ENCODE assay signal across 22 cellular contexts in genomic region chr4:80126435-80126834, GRCh38. TPM values are rescaled to one million over a fixed set of nuclear protein-coding genes. Genes with fewer than 3 reads are reported as not detected.
DNase-seq lines count a peak whose midpoint lies in the region; ATAC-seq lines count a peak whose summit lies in the region.
"Had no signal": no experiment of that assay in that cellular context is flagged by ENCODE, and none has a peak within 500 bp of the region (broad histone marks: within the 10 kb centered on the region; RNA-seq: fewer than 3 reads in every experiment).

No MANE protein-coding gene starts in this region.

- POLR2A ChIA-PET in CD8-positive, alpha-beta memory T cell (lab: Charles Lee), result interaction anchor here (1.1 to 2.6 kb wide), 7 partner anchors 13 to 76 kb away, joined by 3 to 34 read pairs (median 6); partner anchors contain the start of gene ANTXR2

- H3K36me3 ChIP-seq in CD8-positive, alpha-beta memory T cell (ENCODE audit: insufficient read depth, low read length), result no peaks in the 10 kb centered on the region
- H3K36me3 ChIP-seq: upper lobe of left lung had no signal

- H3K4me1 Mint-ChIP-seq in T-helper 1 cell treated with Interleukin-12 subunit alpha and Interleukin-12 subunit beta and Interleukin-4 antibody, amounts not matched to agents 30 μg/mL and 1 μg/mL, for 36 hours (ENCODE audit: low read depth), result peaks cover 54% of the 10 kb centered on the region
- H3K4me1 Mint-ChIP-seq in CD8-positive, alpha-beta memory T cell, result peaks cover 48 to 60% (median 53%) of the 10 kb centered on the region in 3 donors
- H3K4me1 Mint-ChIP-seq in T-helper 17 cell, result peaks cover 44% of the 10 kb centered on the region
- H3K4me1 Mint-ChIP-seq: mesothelial cell of epicardium had no signal

- H3K4me3 Mint-ChIP-seq in T-helper 1 cell treated with Interleukin-12 subunit alpha and Interleukin-12 subunit beta and Interleukin-4 antibody, amounts not matched to agents 30 μg/mL and 1 μg/mL, for 36 hours, result peak overlapping the region; percentile 67
- peak overlapping the region in 4 of 7 donors; percentile 40 to 71 (median 48) for H3K4me3 Mint-ChIP-seq in CD8-positive, alpha-beta memory T cell
- H3K4me3 Mint-ChIP-seq in T-helper 17 cell, result no peak overlapping the region
- H3K4me3 Mint-ChIP-seq: mesothelial cell of epicardium; stimulated activated naive B cell treated with anti-CD40 and anti-IgM and Interleukin-4, amounts not matched to agents 10 μg/mL and 1 μg/mL and 100 μg/mL, for 72 hours had no signal

- DNase-seq in T-helper 1 cell (no peak), T-helper 17 cell (no peak), epithelial cell of prostate (ENCODE audit: low read depth, low spot score) (no peak)
- no peak for DNase-seq in CD8-positive, alpha-beta memory T cell
- DNase-seq: 8988T; activated CD4-positive, alpha-beta T cell treated with anti-CD3 and anti-CD28 coated beads for 1 hour; HCEC 1CT; kidney; MM.1S; NCI-H2029; NCI-H510A; SHP77 treated with DMSO at 0.1 percent for 48 hours; stimulated activated CD4-positive, alpha-beta T cell treated with anti-CD3 and anti-CD28 coated beads, Interleukin-12 subunit alpha, Interleukin-12 subunit beta, amount 100 ng/mL, for 4 hours; stimulated activated naive B cell treated with anti-CD40 and anti-IgM and Interleukin-4, amounts not matched to agents 10 μg/mL and 1 μg/mL and 100 μg/mL, for 72 hours; T-helper 9 cell; upper lobe of left lung had no signal

- H3K9me3 ChIP-seq in CD8-positive, alpha-beta memory T cell (ENCODE audit: low read length), result no peaks in the 10 kb centered on the region
- no peaks in the 10 kb centered on the region for H3K9me3 ChIP-seq in T-helper 17 cell (ENCODE audit: control insufficient read depth, low read length, poor library complexity, severe bottlenecking)
- H3K9me3 ChIP-seq: upper lobe of left lung had no signal

- ATAC-seq in T-helper 17 cell, result no peak
- ATAC-seq in HG03565 (IDR thresholded peaks at IDR 0.05; ENCODE audit: unreplicated experiment), result no peak
- ATAC-seq in GM18861 (IDR thresholded peaks at IDR 0.05; ENCODE audit: unreplicated experiment), result no peak
- no peak for ATAC-seq in GM18519 (IDR thresholded peaks at IDR 0.05; ENCODE audit: low FRiP score, unreplicated experiment)

- H3K27ac Mint-ChIP-seq in T-helper 1 cell treated with Interleukin-12 subunit alpha and Interleukin-12 subunit beta and Interleukin-4 antibody, amounts not matched to agents 30 μg/mL and 1 μg/mL, for 36 hours, result peak overlapping the region; percentile 90
- peak overlapping the region; percentile 78 to 95 (median 90) for H3K27ac Mint-ChIP-seq in CD8-positive, alpha-beta memory T cell
- peak overlapping the region; percentile 96 for H3K27ac Mint-ChIP-seq in T-helper 17 cell
- H3K27ac Mint-ChIP-seq: mesothelial cell of epicardium; stimulated activated naive B cell treated with anti-CD40 and anti-IgM and Interleukin-4, amounts not matched to agents 10 μg/mL and 1 μg/mL and 100 μg/mL, for 72 hours had no signal

- H3K4me1 ChIP-seq in CD8-positive, alpha-beta memory T cell (ENCODE audit: insufficient read depth, low read length), result peaks cover 46% of the 10 kb centered on the region

- CTCF ChIA-PET in CD8-positive, alpha-beta memory T cell (lab: Charles Lee), result interaction anchor here (0.6 to 7.4 kb wide), 18 partner anchors 10 to 93 kb away, joined by 3 to 135 read pairs (median 7); partner anchors contain the start of gene ANTXR2

- H3K27ac ChIP-seq in CD8-positive, alpha-beta memory T cell (ENCODE audit: low read depth, low read length), result peak overlapping the region; percentile 76
- peak overlapping the region; percentile 89 for H3K27ac ChIP-seq in epithelial cell of prostate
- H3K27ac ChIP-seq: hepatocyte, upper lobe of left lung had no signal

- no peaks in the 10 kb centered on the region for H3K9me3 Mint-ChIP-seq in T-helper 1 cell treated with Interleukin-12 subunit alpha and Interleukin-12 subunit beta and Interleukin-4 antibody, amounts not matched to agents 30 μg/mL and 1 μg/mL, for 36 hours
- no peaks in the 10 kb centered on the region for H3K9me3 Mint-ChIP-seq in CD8-positive, alpha-beta memory T cell
- H3K9me3 Mint-ChIP-seq: stimulated activated naive B cell treated with anti-CD40 and anti-IgM and Interleukin-4, amounts not matched to agents 10 μg/mL and 1 μg/mL and 100 μg/mL, for 72 hours had no signal

- H3K4me3 ChIP-seq in CD8-positive, alpha-beta memory T cell (ENCODE audit: low read length), result peak overlapping the region; percentile 31
- H3K4me3 ChIP-seq: hepatocyte, upper lobe of left lung had no signal

- H3K36me3 Mint-ChIP-seq in T-helper 1 cell treated with Interleukin-12 subunit alpha and Interleukin-12 subunit beta and Interleukin-4 antibody, amounts not matched to agents 30 μg/mL and 1 μg/mL, for 36 hours (ENCODE audit: low read depth), result peaks cover 6% of the 10 kb centered on the region
- no peaks in the 10 kb centered on the region for H3K36me3 Mint-ChIP-seq in CD8-positive, alpha-beta memory T cell
- no peaks in the 10 kb centered on the region for H3K36me3 Mint-ChIP-seq in T-helper 17 cell (ENCODE audit: low read depth)
- H3K36me3 Mint-ChIP-seq: mesothelial cell of epicardium; stimulated activated naive B cell treated with anti-CD40 and anti-IgM and Interleukin-4, amounts not matched to agents 10 μg/mL and 1 μg/mL and 100 μg/mL, for 72 hours had no signal

- no peaks in the 10 kb centered on the region for H3K27me3 Mint-ChIP-seq in T-helper 1 cell treated with Interleukin-12 subunit alpha and Interleukin-12 subunit beta and Interleukin-4 antibody, amounts not matched to agents 30 μg/mL and 1 μg/mL, for 36 hours (ENCODE audit: low read depth)
- H3K27me3 Mint-ChIP-seq in CD8-positive, alpha-beta memory T cell, result no peaks in the 10 kb centered on the region
- H3K27me3 Mint-ChIP-seq in T-helper 17 cell, result no peaks in the 10 kb centered on the region
- H3K27me3 Mint-ChIP-seq: stimulated activated naive B cell treated with anti-CD40 and anti-IgM and Interleukin-4, amounts not matched to agents 10 μg/mL and 1 μg/mL and 100 μg/mL, for 72 hours had no signal

- no peaks in the 10 kb centered on the region for H3K27me3 ChIP-seq in CD8-positive, alpha-beta memory T cell (ENCODE audit: insufficient read depth, low read length, poor library complexity, severe bottlenecking)
- H3K27me3 ChIP-seq: upper lobe of left lung had no signal

RNA-seq across cellular contexts. Expression of gene ANTXR2, which starts 53.4 kb away (rescaled TPM):
- total RNA-seq in CD8-positive, alpha-beta memory T cell, result 10 to 100 TPM; 18.2 to 20.6 TPM
- polyA plus RNA-seq in CD8-positive, alpha-beta memory T cell, result 44.2 TPM
- 10 to 100 TPM; 58.0 to 58.9 TPM for total RNA-seq in T-helper 17 cell
